In genomic region chr10:86711957-86712708, GRCh38 we compare ENCODE assay signal across 8 cellular contexts. TPM values are rescaled to one million over a fixed set of nuclear protein-coding genes. Genes with fewer than 3 reads are reported as not detected.
DNase-seq lines count a peak whose midpoint lies in the region; ATAC-seq and TF ChIP-seq lines count a peak whose summit lies in the region.

No MANE protein-coding gene starts in this region.

- in situ Hi-C loops in KBM-7 (cut with MboI; ENCODE audit: low pct_unique_long_range_greater_than_20kb, low sequenced_read_pairs) = loop anchor here (25.0 kb wide), 1 partner anchor 175 kb away; no protein-coding TSS in a partner anchor

- peak overlapping the region; percentile 60 for H3K27ac ChIP-seq in foreskin keratinocyte

- no peaks in the 10 kb centered on the region for H3K27me3 Mint-ChIP-seq in activated CD4-positive, alpha-beta memory T cell treated with anti-CD3 and anti-CD28 coated beads for 36 hours

- H3K27ac Mint-ChIP-seq in activated CD4-positive, alpha-beta memory T cell treated with anti-CD3 and anti-CD28 coated beads for 36 hours = peak overlapping the region; percentile 88

- H3K9me3 Mint-ChIP-seq in activated CD4-positive, alpha-beta memory T cell treated with anti-CD3 and anti-CD28 coated beads for 36 hours = no peaks in the 10 kb centered on the region

- peak; percentile 33 for DNase-seq in activated gamma-delta T cell treated with Interleukin-2 at 50 U/mL for 16 hours
- DNase-seq in activated gamma-delta T cell (lab: John Stamatoyannopoulos, UW) = no peak
- DNase-seq in KBM-7 = peak; percentile 62
- no peak for DNase-seq in activated CD4-positive, alpha-beta memory T cell treated with anti-CD3 and anti-CD28 coated beads for 36 hours
- peak in 1 of 2 donors; percentile 10 for DNase-seq in foreskin keratinocyte
- peak; percentile 37 for DNase-seq in omental fat pad (ENCODE audit: low spot score)
- no peak for DNase-seq in stimulated activated CD4-positive, alpha-beta T cell treated with anti-CD3 and anti-CD28 coated beads, Interleukin-2, amount 100 ng/mL, for 24 hours

- TF ChIP-seq CTCF in foreskin keratinocyte (conservative IDR thresholded peaks at IDR 0.05) (no peak), omental fat pad (IDR thresholded peaks at IDR 0.05) (no peak)

- ATAC-seq in GM21737 (IDR thresholded peaks at IDR 0.05; ENCODE audit: unreplicated experiment) (peak; percentile 22), foreskin keratinocyte (peak; percentile 4), omental fat pad (ENCODE audit: low FRiP score) (peak; percentile 31)

- POLR2A ChIA-PET in activated CD4-positive, alpha-beta memory T cell treated with anti-CD3 and anti-CD28 coated beads for 36 hours (lab: Charles Lee) = interaction anchor here (1.0 to 1.5 kb wide), 4 partner anchors 44 to 311 kb away, joined by 3 to 6 read pairs (median 4); partner anchors contain the start of gene BMPR1A

- H3K27me3 ChIP-seq in foreskin keratinocyte = no peaks in the 10 kb centered on the region

- CTCF ChIA-PET in activated CD4-positive, alpha-beta memory T cell treated with anti-CD3 and anti-CD28 coated beads for 36 hours (lab: Charles Lee) = interaction anchor here (0.5 to 1.6 kb wide), 7 partner anchors 18 to 208 kb away, joined by 3 to 10 read pairs (median 5); no protein-coding TSS in a partner anchor

- H3K4me1 ChIP-seq in foreskin keratinocyte = peaks cover 3% of the 10 kb centered on the region

- H3K4me1 Mint-ChIP-seq in activated CD4-positive, alpha-beta memory T cell treated with anti-CD3 and anti-CD28 coated beads for 36 hours (ENCODE audit: low read depth) = peaks cover 11% of the 10 kb centered on the region

- no peaks in the 10 kb centered on the region for H3K36me3 Mint-ChIP-seq in activated CD4-positive, alpha-beta memory T cell treated with anti-CD3 and anti-CD28 coated beads for 36 hours

- intact Hi-C loops in activated CD4-positive, alpha-beta memory T cell treated with anti-CD3 and anti-CD28 coated beads for 36 hours (cut with micrococcal nuclease) = loop anchor here (1.0 to 5.0 kb wide), 5 partner anchors 44 to 383 kb away; partner anchors contain the start of genes BMPR1A, GLUD1, SHLD2 and WAPL

- peak overlapping the region; percentile 81 for H3K4me3 Mint-ChIP-seq in activated CD4-positive, alpha-beta memory T cell treated with anti-CD3 and anti-CD28 coated beads for 36 hours

RNA-seq across cellular contexts. Expression of gene LDB3, which starts 43.8 kb away (rescaled TPM):
- under 1 TPM; 0.12 to 0.43 TPM for total RNA-seq in activated CD4-positive, alpha-beta memory T cell treated with anti-CD3 and anti-CD28 coated beads for 36 hours
- total RNA-seq in foreskin keratinocyte (not detected in 2 replicates), omental fat pad (10 to 100 TPM in 1 of 4 donors, under 1 TPM in 3; 0.56 to 22.4 (median 0.65) TPM)
- not detected in 2 replicates for polyA plus RNA-seq in foreskin keratinocyte

RNA-seq across cellular contexts. Expression of gene BMPR1A, which starts 44.3 kb away (rescaled TPM):
- total RNA-seq in activated CD4-positive, alpha-beta memory T cell treated with anti-CD3 and anti-CD28 coated beads for 36 hours = 10 to 100 TPM; 10.8 to 13.6 TPM
- total RNA-seq in foreskin keratinocyte = 26.1 and 26.9 TPM in 2 replicates
- 3.3 and 4.4 TPM in 2 replicates for polyA plus RNA-seq in foreskin keratinocyte
- 10 to 100 TPM; 26.5 to 44.9 (median 37.1) TPM for total RNA-seq in omental fat pad

RNA-seq across cellular contexts. Expression of gene OPN4, which starts 57.8 kb away (rescaled TPM):
- not detected for total RNA-seq in activated CD4-positive, alpha-beta memory T cell treated with anti-CD3 and anti-CD28 coated beads for 36 hours
- total RNA-seq in foreskin keratinocyte (not detected in 2 replicates), omental fat pad (1 to 10 TPM in 1 of 4 donors, not detected in 3; 1.1 TPM)
- polyA plus RNA-seq in foreskin keratinocyte = not detected in 2 replicates

Comparison
In these comparisons a context has a peak if more than half of its experiments do, and no peak if none do; other contexts are left out.
1. DNase-seq: peak in activated gamma-delta T cell treated with Interleukin-2 at 50 U/mL for 16 hours (single experiment), KBM-7 (single experiment) and omental fat pad (single experiment); none in activated gamma-delta T cell (single experiment), activated CD4-positive, alpha-beta memory T cell treated with anti-CD3 and anti-CD28 coated beads for 36 hours (single experiment) and stimulated activated CD4-positive, alpha-beta T cell treated with anti-CD3 and anti-CD28 coated beads, Interleukin-2, amount 100 ng/mL, for 24 hours (0 of 2).
2. Peak in every context shown above with its lines, with median percentiles within 50 percentile points of each other: ATAC-seq.